16 cellular contexts compared by ENCODE assay signal in the genomic region with DNA sequence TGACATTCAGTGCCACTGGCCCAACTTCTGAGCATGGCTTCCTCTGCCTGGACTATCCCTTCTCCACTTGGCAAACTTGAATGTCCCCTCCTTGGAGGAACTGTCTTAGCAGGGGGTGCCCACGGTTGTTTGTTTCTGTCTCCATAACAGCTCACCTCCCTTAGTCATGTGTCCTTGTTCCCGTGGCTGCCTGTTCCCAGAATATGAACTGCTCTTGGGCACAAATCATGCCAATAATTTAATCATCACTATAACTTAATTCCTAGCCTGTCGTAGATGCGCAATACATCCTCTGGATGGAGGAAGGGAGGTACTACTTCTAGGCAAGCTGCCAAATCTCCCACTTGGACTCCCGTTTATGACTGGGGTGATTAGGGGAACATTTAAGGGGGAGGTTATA.
DNase-seq lines count a peak whose midpoint lies in the region; ATAC-seq and TF ChIP-seq lines count a peak whose summit lies in the region.
"Had no signal": no experiment of that assay in that cellular context is flagged by ENCODE, and none has a peak within 500 bp of the region (broad histone marks: within the 10 kb centered on the region; RNA-seq: fewer than 3 reads in every experiment).

No MANE protein-coding gene starts in this region.

- H3K79me2 ChIP-seq in osteoblast (ENCODE audit: insufficient read depth, low read length) = no peaks in the 10 kb centered on the region

- peak overlapping the region; percentile 78 for H3K27ac ChIP-seq in osteoblast (ENCODE audit: low read depth, low read length)
- no peak overlapping the region for H3K27ac ChIP-seq in aorta (ENCODE audit: low read depth in 1 of 2, low read length in 2 of 2)
- H3K27ac ChIP-seq: 22Rv1, HL-60 had no signal

- no peak overlapping the region for H2AFZ ChIP-seq in osteoblast (ENCODE audit: low read length)

- no peaks in the 10 kb centered on the region for H4K20me1 ChIP-seq in osteoblast (ENCODE audit: insufficient read depth, low read length)

- DNase-seq in NCI-H1105 treated with DMSO at 0.1 percent for 48 hours (lab: John Stamatoyannopoulos, UW) = peak; percentile 27
- no peak for DNase-seq in NCI-H1105 (lab: John Stamatoyannopoulos, UW)
- peak; percentile 38 for DNase-seq in NCI-H226
- DNase-seq in osteoblast (ENCODE audit: insufficient read length, low spot score, missing footprints) = peak; percentile 90
- DNase-seq in aorta = no peak
- no peak for DNase-seq in SKM-1 (lab: John Stamatoyannopoulos, UW; ENCODE audit: unreplicated experiment)
- DNase-seq: activated CD4-positive, alpha-beta T cell treated with anti-CD3 and anti-CD28 coated beads, Interleukin-2, amount 10 ng/mL, durations not matched to agents 24 days and 14 days; CD8-positive, alpha-beta T cell; hippocampal formation; left cardiac atrium; NCI-H2081; substantia nigra had no signal

- peak; percentile 25 for ATAC-seq in esophagus mucosa
- no peak for ATAC-seq in HG02840 (IDR thresholded peaks at IDR 0.05; ENCODE audit: low FRiP score, unreplicated experiment)
- no peak for ATAC-seq in aorta (ENCODE audit: low FRiP score)
- ATAC-seq: CD8-positive, alpha-beta T cell; left cardiac atrium had no signal

- H3K36me3 ChIP-seq in osteoblast (ENCODE audit: insufficient read depth, low read length) (peaks cover 78% of the 10 kb centered on the region), aorta (ENCODE audit: control insufficient read depth in 1 of 2, insufficient read depth in 2 of 2, low read length in 1 of 2) (peaks cover 18 to 21% of the 10 kb centered on the region in 2 donors)

- 70% methylated on average over 5 of the region's 5 CpGs for WGBS in aorta, 2 donors

- no peak overlapping the region for H3K4me2 ChIP-seq in osteoblast (ENCODE audit: insufficient read depth, low read length)

- TF ChIP-seq CTCF in osteoblast (IDR thresholded peaks at IDR 0.05; ENCODE audit: extremely low read depth, low read depth, low read length) = no peak

- H3K27me3 ChIP-seq in osteoblast (ENCODE audit: insufficient read depth, low read length) (no peaks in the 10 kb centered on the region), aorta (ENCODE audit: control insufficient read depth in 1 of 2, insufficient read depth in 2 of 2, low read length in 1 of 2) (no peaks in the 10 kb centered on the region)

- H3K4me1 ChIP-seq in osteoblast (ENCODE audit: insufficient read depth, low read length) (peaks cover 12% of the 10 kb centered on the region), aorta (ENCODE audit: control insufficient read depth in 1 of 2, insufficient read depth in 2 of 2, low read length in 2 of 2) (no peaks in the 10 kb centered on the region)

- H3K9me3 ChIP-seq in osteoblast (ENCODE audit: low read depth, low read length) = no peaks in the 10 kb centered on the region
- H3K9me3 ChIP-seq in aorta (ENCODE audit: control insufficient read depth, low read length) = no peaks in the 10 kb centered on the region

- H3K4me3 ChIP-seq in osteoblast (ENCODE audit: insufficient read depth, low read length) (no peak overlapping the region), aorta (ENCODE audit: low read length in 2 of 2) (no peak overlapping the region)

- intact Hi-C loops in aorta (cut with DNase I) = no loop called here

Comparison
In these comparisons a context has a peak if more than half of its experiments do, and no peak if none do; other contexts are left out.
1. DNase-seq: peak in NCI-H1105 treated with DMSO at 0.1 percent for 48 hours (single experiment), NCI-H226 (single experiment) and osteoblast (single experiment); none in NCI-H1105 (single experiment), aorta (0 of 2) and SKM-1 (single experiment).